ENCODE assay signal across 1 cellular context in the genomic region with DNA sequence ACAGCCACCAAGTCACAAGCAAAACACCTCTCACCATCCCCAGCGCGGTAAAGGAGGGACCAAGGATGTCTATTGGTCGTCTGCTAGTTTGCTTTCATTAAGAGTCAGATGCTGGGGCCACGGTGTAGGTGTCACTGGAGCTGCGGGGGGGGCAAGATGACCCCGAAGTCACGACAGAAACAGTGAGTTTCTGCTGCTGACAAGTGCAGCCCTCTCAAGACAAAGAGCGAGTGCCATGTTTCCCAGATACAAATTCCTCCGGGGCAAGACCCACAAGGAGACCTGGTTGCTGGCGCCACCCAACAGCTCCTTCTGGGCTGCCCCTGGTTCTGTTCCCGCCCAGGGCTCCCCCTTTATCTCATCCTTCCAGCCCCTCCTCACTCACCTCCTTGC.
TF ChIP-seq lines count a peak whose summit lies in the region.

No MANE protein-coding gene starts in this region.

TF ChIP-seq in GM23338, 12 proteins besides CTCF, POLR2A, EP300 and RAD21:
- TF ChIP-seq ZNF462 (CRISPR knock-in tag; IDR thresholded peaks at IDR 0.05), result no peak
- no peak for TF ChIP-seq ZNF114 (CRISPR knock-in tag; IDR thresholded peaks at IDR 0.05)
- no peak for TF ChIP-seq POLR2AphosphoS5 (IDR thresholded peaks at IDR 0.05; ENCODE audit: low read depth)
- no peak for TF ChIP-seq ZNF331 (CRISPR knock-in tag; IDR thresholded peaks at IDR 0.05; ENCODE audit: low read depth)
